ENCODE assay signal across 8 cellular contexts in genomic region chr10:43292745-43293676, GRCh38. TPM values are rescaled to one million over a fixed set of nuclear protein-coding genes. Genes with fewer than 3 reads are reported as not detected.
A peak's percentile ranks its signal among the peaks of the same experiment; 100 is the strongest.
DNase-seq lines count a peak whose midpoint lies in the region; ATAC-seq, FAIRE-seq and TF ChIP-seq lines count a peak whose summit lies in the region.

No MANE protein-coding gene starts in this region.

- intact Hi-C loops in prostate gland (cut with DNase I) = loop anchor here (2.0 kb wide), 1 partner anchor 168 kb away; no protein-coding TSS in a partner anchor

- 21% methylated on average over 16 of the region's 16 CpGs for WGBS in prostate gland

- H3K9me3 ChIP-seq in adipocyte (ENCODE audit: control insufficient read depth, low read length) (no peaks in the 10 kb centered on the region), cardiac muscle cell (ENCODE audit: low read depth) (no peaks in the 10 kb centered on the region), prostate gland (no peaks in the 10 kb centered on the region)

- H3K4me1 ChIP-seq in adipocyte (ENCODE audit: control insufficient read depth, insufficient read depth, low read length) (no peaks in the 10 kb centered on the region), cardiac muscle cell (ENCODE audit: low read depth) (no peaks in the 10 kb centered on the region), prostate gland (replicated peaks) (no peaks in the 10 kb centered on the region)

- peak; percentile 82 for TF ChIP-seq CTCF in HL-60 (IDR thresholded peaks at IDR 0.05; ENCODE audit: insufficient read depth, low read length)
- TF ChIP-seq CTCF in cardiac muscle cell (IDR thresholded peaks at IDR 0.05; ENCODE audit: low read depth, low read length) = peak; percentile 76
- TF ChIP-seq CTCF in prostate gland (IDR thresholded peaks at IDR 0.05) = peak in 3 of 4 experiments; percentile 50 to 73 (median 64)

- no peak overlapping the region for H3K9ac ChIP-seq in adipocyte (ENCODE audit: low read length)

- no peak for TF ChIP-seq POLR2A in prostate gland (IDR thresholded peaks at IDR 0.05)

- H3K27ac ChIP-seq in HL-60 (replicated peaks) (no peak overlapping the region), cardiac muscle cell (no peak overlapping the region), prostate gland (no peak overlapping the region)

- H3K36me3 ChIP-seq in adipocyte (ENCODE audit: control insufficient read depth, insufficient read depth, low read length, severe bottlenecking) = no peaks in the 10 kb centered on the region
- H3K36me3 ChIP-seq in cardiac muscle cell = no peaks in the 10 kb centered on the region
- no peaks in the 10 kb centered on the region for H3K36me3 ChIP-seq in prostate gland

- no peak for ATAC-seq in HG03139 (IDR thresholded peaks at IDR 0.05; ENCODE audit: unreplicated experiment)

- FAIRE-seq in RCC 7860 (lab: Jason Lieb, UNC) = no peak

- H3K27me3 ChIP-seq in HL-60 (ENCODE audit: insufficient read depth, poor library complexity, severe bottlenecking) (no peaks in the 10 kb centered on the region), adipocyte (replicated peaks; ENCODE audit: control insufficient read depth, insufficient read depth, low read length) (peaks cover 49% of the 10 kb centered on the region), cardiac muscle cell (peaks cover 16% of the 10 kb centered on the region), prostate gland (replicated peaks; ENCODE audit: insufficient read depth) (no peaks in the 10 kb centered on the region)

- H3K4me3 ChIP-seq in HL-60 (replicated peaks; ENCODE audit: insufficient read depth, low read length) = no peak overlapping the region
- H3K4me3 ChIP-seq in adipocyte (ENCODE audit: low read length) = no peak overlapping the region
- H3K4me3 ChIP-seq in cardiac muscle cell = no peak overlapping the region
- no peak overlapping the region for H3K4me3 ChIP-seq in prostate gland

- DNase-seq in NCI-H2107 treated with DMSO at 0.1 percent for 48 hours (lab: John Stamatoyannopoulos, UW; ENCODE audit: unreplicated experiment) (peak; percentile 40), NCI-H2107 (lab: John Stamatoyannopoulos, UW) (no peak), HL-60 (ENCODE audit: low read depth in 1 of 2, low spot score in 1 of 2) (peak; percentile 24 to 55), RCC 7860 (ENCODE audit: low spot score) (peak; percentile 13), adipocyte (ENCODE audit: low read depth) (peak; percentile 73), cardiac muscle cell (ENCODE audit: low read depth in 1 of 2, low spot score in 1 of 2) (peak; percentile 63 to 66), prostate gland (ENCODE audit: low spot score) (peak; percentile 36)

RNA-seq across cellular contexts. Expression of gene RASGEF1A, which starts 26.1 kb away (rescaled TPM):
- total RNA-seq in cardiac muscle cell (3.4 and 4.2 TPM in 2 replicates), prostate gland (1 to 10 TPM; 4.3 to 9.3 TPM)
- 0.91 and 4.4 TPM in 2 replicates for polyA plus RNA-seq in cardiac muscle cell
